ENCODE assay signal across 10 cellular contexts in the genomic region with DNA sequence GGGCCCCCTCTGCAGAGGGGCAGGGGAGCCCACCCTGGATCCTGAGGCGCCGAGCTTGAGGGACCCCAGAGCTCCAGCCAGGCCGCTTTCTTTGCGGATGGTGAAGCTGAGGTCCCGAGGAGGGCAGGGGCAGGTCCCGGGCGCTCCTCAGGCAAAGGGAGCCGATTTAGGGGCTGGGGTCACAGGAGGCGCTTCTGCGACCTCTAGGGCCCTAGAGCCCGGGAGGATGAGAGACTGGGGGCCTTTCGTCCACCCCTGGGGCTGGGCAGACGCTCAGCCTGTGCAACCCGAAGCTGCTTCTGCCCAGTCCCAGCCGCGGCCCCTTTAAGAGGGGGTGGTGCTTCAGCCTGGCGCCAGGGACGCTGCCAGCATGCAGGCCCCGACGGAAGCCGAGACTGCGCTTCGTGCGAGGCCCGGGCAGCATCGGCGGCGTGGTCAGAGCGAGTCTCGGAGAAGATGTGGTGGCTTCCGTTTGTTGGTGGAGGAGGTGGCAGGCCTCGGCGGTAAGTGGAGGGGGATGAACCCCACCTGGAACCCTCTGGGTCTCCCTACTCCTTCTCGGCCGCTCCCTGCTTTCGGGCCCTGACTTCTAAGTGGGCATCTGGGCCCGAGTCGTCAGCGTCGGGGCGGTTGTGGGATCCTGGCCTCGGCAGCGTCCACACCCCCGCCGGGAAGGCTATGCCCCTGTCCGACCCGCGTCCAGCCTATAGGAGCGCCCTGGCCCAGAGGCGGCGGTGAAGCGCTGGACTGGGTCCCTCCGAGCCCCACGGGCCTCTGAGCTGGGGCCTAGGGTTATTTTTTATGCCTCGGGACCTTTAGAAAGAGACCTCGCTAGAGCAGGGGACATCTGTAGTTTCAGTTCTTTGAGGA. TPM values are rescaled to one million over a fixed set of nuclear protein-coding genes. Genes with fewer than 3 reads are reported as not detected.
DNase-seq lines count a peak whose midpoint lies in the region; ATAC-seq and TF ChIP-seq lines count a peak whose summit lies in the region.
"Not testable (repeated sequence)": the region's sequence is repeated elsewhere in the genome, so short reads cannot be mapped to it uniquely, and the experiment has no call there.
"Had no signal": no experiment of that assay in that cellular context is flagged by ENCODE, and none has a peak within 500 bp of the region (broad histone marks: within the 10 kb centered on the region; RNA-seq: fewer than 3 reads in every experiment).

No MANE protein-coding gene starts in this region.

- peaks cover 26% of the 10 kb centered on the region for H3K27me3 Mint-ChIP-seq in WTC11 (ENCODE audit: low read depth)
- H3K27me3 Mint-ChIP-seq in central memory CD8-positive, alpha-beta T cell = peaks cover 31% of the 10 kb centered on the region
- H3K27me3 Mint-ChIP-seq in immature natural killer cell (ENCODE audit: low read depth in 3 of 3) = peaks cover 2 to 11% (median 5%) of the 10 kb centered on the region in 3 donors

- not testable (repeated sequence) for H3K4me3 Mint-ChIP-seq in WTC11
- H3K4me3 Mint-ChIP-seq in central memory CD8-positive, alpha-beta T cell = peak overlapping the region; percentile 54
- peak overlapping the region in 3 of 5 donors; percentile 40 to 60 (median 50) for H3K4me3 Mint-ChIP-seq in immature natural killer cell

- ATAC-seq in GM18909 (IDR thresholded peaks at IDR 0.05; ENCODE audit: poor library complexity, unreplicated experiment) (peak; percentile 62), HG02938 (IDR thresholded peaks at IDR 0.05; ENCODE audit: unreplicated experiment) (peak; percentile 81), WTC11 (peak; percentile 71)
- peak; percentile 78 for ATAC-seq in central memory CD8-positive, alpha-beta T cell (replicated peaks; ENCODE audit: extremely low read depth, poor library complexity, severe bottlenecking)

- not testable (repeated sequence) for H3K27ac Mint-ChIP-seq in WTC11; central memory CD8-positive, alpha-beta T cell (ENCODE audit: low read depth); immature natural killer cell

- peak; percentile 62 for DNase-seq in AG10803 (ENCODE audit: low read depth)
- peak; percentile 24 for DNase-seq in NCI-H1105 treated with DMSO at 0.1 percent for 48 hours (lab: John Stamatoyannopoulos, UW)
- not testable (repeated sequence) for DNase-seq in WTC11 (ENCODE audit: low spot score); central memory CD8-positive, alpha-beta T cell (ENCODE audit: low spot score in 2 of 2); immature natural killer cell; skeletal muscle cell (ENCODE audit: low read depth)

- H3K4me1 Mint-ChIP-seq in WTC11; central memory CD8-positive, alpha-beta T cell: not testable (repeated sequence)
- H3K4me1 Mint-ChIP-seq in immature natural killer cell = peaks cover 10 to 19% of the 10 kb centered on the region in 2 donors

- H3K9me3 Mint-ChIP-seq in WTC11 = peaks cover 34% of the 10 kb centered on the region
- H3K9me3 Mint-ChIP-seq in central memory CD8-positive, alpha-beta T cell; immature natural killer cell: not testable (repeated sequence)

- CTCF ChIA-PET in WTC11 (lab: Charles Lee) = not testable (repeated sequence)

- H3K4me3 ChIP-seq in AG10803 (ENCODE audit: low read length) = peak overlapping the region; percentile 61
- peak overlapping the region; percentile 50 for H3K4me3 ChIP-seq in skeletal muscle cell (ENCODE audit: low read depth, low read length)

- TF ChIP-seq CTCF in AG10803 (conservative IDR thresholded peaks at IDR 0.05; ENCODE audit: low read length); WTC11 (IDR thresholded peaks at IDR 0.05): not testable (repeated sequence)

- POLR2A ChIA-PET in WTC11 (lab: Charles Lee) = not testable (repeated sequence)

- H3K36me3 Mint-ChIP-seq in WTC11 = peaks cover 13% of the 10 kb centered on the region; the same call in 1 of the 2 replicates
- not testable (repeated sequence) for H3K36me3 Mint-ChIP-seq in central memory CD8-positive, alpha-beta T cell (ENCODE audit: insufficient read depth); immature natural killer cell

RNA-seq across cellular contexts. Expression of a gene that starts 29.1 kb away (rescaled TPM):
- 0.09 to 0.16 TPM in 2 of 3 replicates, not detected in the other for total RNA-seq in WTC11 (2021)
- under 1 TPM in 1 of 3 donors, not detected in 2; 0.08 TPM for polyA plus RNA-seq in immature natural killer cell
- total RNA-seq: chondrocyte had no signal
- polyA plus RNA-seq: small intestine had no signal

RNA-seq across cellular contexts. Expression of a gene that starts 47.7 kb away (rescaled TPM):
- total RNA-seq in WTC11 (2021) = 7.9 to 8.7 TPM (median 8.2 TPM) in 3 replicates
- polyA plus RNA-seq in immature natural killer cell = 10 to 100 TPM; 12.8 to 21.0 (median 14.6) TPM
